In the genomic region with DNA sequence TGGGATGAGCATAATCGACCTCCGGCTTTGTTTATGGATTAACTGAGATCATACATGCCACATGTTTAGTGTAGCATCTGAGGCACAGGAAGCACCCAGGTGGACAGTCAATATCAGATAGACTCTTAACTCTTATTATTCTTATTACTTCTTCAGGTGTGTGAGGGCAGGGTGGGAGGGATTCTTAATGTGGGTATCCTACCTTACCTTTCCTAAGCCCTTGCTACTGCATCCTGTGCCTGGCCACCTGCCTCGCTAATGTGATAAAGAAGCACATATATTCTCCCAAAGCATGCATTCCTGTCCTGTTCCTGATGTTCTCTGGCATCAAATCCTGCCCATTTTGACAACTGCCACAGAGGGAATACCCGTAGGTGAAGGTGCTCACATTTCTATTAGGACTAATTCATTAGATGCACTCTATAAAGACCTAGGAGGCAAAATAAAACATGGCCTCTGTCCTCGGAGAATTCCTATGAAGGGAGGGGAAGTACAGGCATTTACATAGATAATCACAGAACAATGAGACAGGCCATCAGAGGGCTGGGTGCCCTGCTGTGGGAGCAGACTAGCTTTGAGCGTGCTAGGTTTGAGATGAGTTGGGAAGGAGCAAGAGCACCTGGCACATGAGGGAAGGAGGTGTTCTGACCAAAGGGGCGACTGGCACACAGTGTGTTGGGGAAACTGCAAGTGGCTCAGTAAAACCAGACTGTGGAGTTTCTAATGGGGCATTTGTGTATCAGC, we compare ENCODE assay signal across 1 cellular context.
TF ChIP-seq lines count a peak whose summit lies in the region.

No MANE protein-coding gene starts in this region.

TF ChIP-seq in H1, 55 proteins besides CTCF, POLR2A, EP300 and RAD21:
- TF ChIP-seq YY1 (IDR thresholded peaks at IDR 0.05; ENCODE audit: low read depth, low read length): peak; percentile 73; the same call in 1 of the 2 replicates
- no peak for TF ChIP-seq CTBP2 (IDR thresholded peaks at IDR 0.05; ENCODE audit: borderline replicate concordance, insufficient read depth, insufficient read length, low read length)
- TF ChIP-seq, protein P1, sequence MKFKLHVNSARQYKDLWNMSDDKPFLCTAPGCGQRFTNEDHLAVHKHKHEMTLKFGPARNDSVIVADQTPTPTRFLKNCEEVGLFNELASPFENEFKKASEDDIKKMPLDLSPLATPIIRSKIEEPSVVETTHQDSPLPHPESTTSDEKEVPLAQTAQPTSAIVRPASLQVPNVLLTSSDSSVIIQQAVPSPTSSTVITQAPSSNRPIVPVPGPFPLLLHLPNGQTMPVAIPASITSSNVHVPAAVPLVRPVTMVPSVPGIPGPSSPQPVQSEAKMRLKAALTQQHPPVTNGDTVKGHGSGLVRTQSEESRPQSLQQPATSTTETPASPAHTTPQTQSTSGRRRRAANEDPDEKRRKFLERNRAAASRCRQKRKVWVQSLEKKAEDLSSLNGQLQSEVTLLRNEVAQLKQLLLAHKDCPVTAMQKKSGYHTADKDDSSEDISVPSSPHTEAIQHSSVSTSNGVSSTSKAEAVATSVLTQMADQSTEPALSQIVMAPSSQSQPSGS (IDR thresholded peaks at IDR 0.05; ENCODE audit: low read length): no peak
- TF ChIP-seq TEAD4 (IDR thresholded peaks at IDR 0.05; ENCODE audit: low read depth, low read length): 0 out of 2 replicates have a peak, but pooled peaks have one; percentile 23
- no peak for TF ChIP-seq JUND (IDR thresholded peaks at IDR 0.05; ENCODE audit: low read length)
- peak; percentile 94 for TF ChIP-seq NANOG (IDR thresholded peaks at IDR 0.05; ENCODE audit: insufficient read depth, low read depth, low read length, poor library complexity, severe bottlenecking)
- TF ChIP-seq, protein P2, sequence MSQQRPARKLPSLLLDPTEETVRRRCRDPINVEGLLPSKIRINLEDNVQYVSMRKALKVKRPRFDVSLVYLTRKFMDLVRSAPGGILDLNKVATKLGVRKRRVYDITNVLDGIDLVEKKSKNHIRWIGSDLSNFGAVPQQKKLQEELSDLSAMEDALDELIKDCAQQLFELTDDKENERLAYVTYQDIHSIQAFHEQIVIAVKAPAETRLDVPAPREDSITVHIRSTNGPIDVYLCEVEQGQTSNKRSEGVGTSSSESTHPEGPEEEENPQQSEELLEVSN (IDR thresholded peaks at IDR 0.05): 0 out of 2 replicates have a peak, but pooled peaks have one; percentile 40
- peak; percentile 63; the same call in 1 of the 2 replicates for TF ChIP-seq MAX (IDR thresholded peaks at IDR 0.05)
- no peak for TF ChIP-seq BCL11A (IDR thresholded peaks at IDR 0.05; ENCODE audit: low read depth in 2 of 2, low read length in 2 of 2)
- no peak for TF ChIP-seq KDM5A (IDR thresholded peaks at IDR 0.05; ENCODE audit: low read length)
- TF ChIP-seq NRF1 (IDR thresholded peaks at IDR 0.05; ENCODE audit: low read depth, low read length): no peak
